Comparison of ENCODE assay signal across 8 cellular contexts in the genomic region with DNA sequence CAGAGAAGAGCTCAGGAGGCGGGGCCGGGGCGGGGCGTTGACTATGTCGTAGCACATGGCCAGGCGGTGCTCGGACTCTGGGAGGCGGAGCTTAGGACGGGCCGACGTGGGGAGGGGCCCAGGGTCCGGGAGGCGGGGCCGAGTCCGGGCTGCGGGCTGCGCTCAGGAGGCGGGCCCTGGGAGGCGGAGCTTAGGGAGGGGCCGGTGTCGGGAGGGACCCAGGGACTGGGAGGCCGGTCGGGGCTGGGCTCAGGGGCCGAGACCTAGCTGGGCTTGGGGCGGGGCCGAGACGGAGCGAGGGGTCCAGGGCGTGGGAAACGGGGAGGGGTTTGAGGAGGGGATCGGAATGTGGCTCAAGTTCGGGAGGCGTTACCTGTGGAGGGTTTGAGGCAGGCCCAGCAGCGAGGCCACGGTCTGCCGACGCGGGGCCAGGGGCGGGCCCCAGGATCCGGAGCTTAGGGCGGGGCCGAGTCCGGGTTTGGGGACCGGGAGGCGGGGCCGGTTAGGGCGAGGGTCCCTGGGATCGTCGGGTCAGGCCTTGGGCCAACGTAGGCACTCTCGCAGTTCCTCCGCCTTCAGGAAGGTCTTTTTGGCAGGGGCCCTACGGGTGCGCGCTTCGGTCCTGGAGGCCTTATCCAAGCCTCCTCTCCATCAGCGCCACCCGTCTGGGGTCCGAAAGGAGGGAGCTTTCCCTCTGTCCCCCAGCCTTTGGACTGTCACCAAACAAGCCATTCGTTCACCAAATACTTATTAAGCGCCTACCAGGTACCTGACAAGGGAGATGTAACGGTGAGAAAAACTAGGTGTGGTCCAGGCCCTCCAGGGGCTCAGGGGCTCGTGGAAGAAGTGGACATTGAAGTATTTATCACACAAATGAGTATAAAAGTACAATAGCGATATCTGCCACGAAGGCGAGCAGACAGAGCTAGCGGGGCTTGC. TPM values are rescaled to one million over a fixed set of nuclear protein-coding genes. Genes with fewer than 3 reads are reported as not detected.
A peak's percentile ranks its signal among the peaks of the same experiment; 100 is the strongest.
DNase-seq lines count a peak whose midpoint lies in the region; ATAC-seq, FAIRE-seq and TF ChIP-seq lines count a peak whose summit lies in the region.
"Not testable (repeated sequence)": the region's sequence is repeated elsewhere in the genome, so short reads cannot be mapped to it uniquely, and the experiment has no call there.

No MANE protein-coding gene starts in this region.

- not testable (repeated sequence) for TF ChIP-seq POLR2A in A549 (IDR thresholded peaks at IDR 0.05; ENCODE audit: low read length)
- peak; percentile 11 for TF ChIP-seq POLR2A in right lobe of liver (IDR thresholded peaks at IDR 0.05)

- peak overlapping the region; percentile 40 to 80 for H3K27ac ChIP-seq in A549
- peak overlapping the region; percentile 28 to 53 (median 36) for H3K27ac ChIP-seq in right lobe of liver

- WGBS in A549 (ENCODE audit: missing lambda C conversion rate) = under 1% methylated on average over 13 of the region's 67 CpGs
- WGBS in right lobe of liver (ENCODE audit: insufficient coverage, low coverage, low lambda C conversion rate, missing lambda C conversion rate) = under 1% methylated on average over 21 of the region's 67 CpGs

- not testable (repeated sequence) for FAIRE-seq in A549 (lab: Jason Lieb, UNC)

- H3K9me3 ChIP-seq in A549, right lobe of liver: not testable (repeated sequence)

- H3K36me3 Mint-ChIP-seq in activated T-cell treated with anti-CD3 and anti-CD28 coated beads, Interleukin-2, amount 50 U/mL, for 72 hours (ENCODE audit: insufficient read depth in 2 of 2); endothelial cell (ENCODE audit: low read depth, unreplicated experiment): not testable (repeated sequence)

- ATAC-seq in A549 = peak; percentile 8 to 86; a peak in 4 of 6 replicates
- ATAC-seq in GM19328 (IDR thresholded peaks at IDR 0.05; ENCODE audit: unreplicated experiment) = peak; percentile 65
- ATAC-seq in activated T-cell treated with anti-CD3 and anti-CD28 coated beads, Interleukin-2, amount 50 U/mL, for 72 hours (replicated peaks in 1 of 2) = peak in 1 of 2 donors; percentile 74
- not testable (repeated sequence) for ATAC-seq in right lobe of liver

- not testable (repeated sequence) for H3K27me3 Mint-ChIP-seq in activated T-cell treated with anti-CD3 and anti-CD28 coated beads, Interleukin-2, amount 50 U/mL, for 72 hours (ENCODE audit: low read depth); endothelial cell (ENCODE audit: unreplicated experiment)

- not testable (repeated sequence) for TF ChIP-seq EP300 in A549 (IDR thresholded peaks at IDR 0.05)

- DNase-seq in A549 (ENCODE audit: low read depth in 1 of 2, low spot score in 1 of 2) (peak in 1 of 2 experiments; percentile 69), HT-29 (ENCODE audit: low spot score) (peak; percentile 28), RKO (ENCODE audit: low spot score) (peak; percentile 38), endothelial cell (ENCODE audit: low spot score) (peak; percentile 93), right lobe of liver (peak; percentile 86 to 90 (median 89))
- peak; percentile 97 to 98 for DNase-seq in activated T-cell treated with anti-CD3 and anti-CD28 coated beads, Interleukin-2, amount 50 U/mL, for 72 hours
- peak; percentile 81 for DNase-seq in stimulated activated CD4-positive, alpha-beta T cell treated with anti-CD3 and anti-CD28 coated beads, Interleukin-15, amount 100 ng/mL, for 24 hours

- not testable (repeated sequence) for H3K9me3 Mint-ChIP-seq in activated T-cell treated with anti-CD3 and anti-CD28 coated beads, Interleukin-2, amount 50 U/mL, for 72 hours; endothelial cell (ENCODE audit: unreplicated experiment)

- peak overlapping the region; percentile 57 for H3K4me3 ChIP-seq in A549
- H3K4me3 ChIP-seq in right lobe of liver = peak overlapping the region; percentile 54 to 66 (median 61)

- peak overlapping the region; percentile 91 to 95 for H3K4me3 Mint-ChIP-seq in activated T-cell treated with anti-CD3 and anti-CD28 coated beads, Interleukin-2, amount 50 U/mL, for 72 hours
- peak overlapping the region; percentile 89 for H3K4me3 Mint-ChIP-seq in endothelial cell (ENCODE audit: unreplicated experiment)

- peak overlapping the region; percentile 78 for H3K4me2 ChIP-seq in A549

- intact Hi-C loops in right lobe of liver (cut with DNase I) = not testable (repeated sequence)

- not testable (repeated sequence) for H3K27me3 ChIP-seq in right lobe of liver

- not testable (repeated sequence) for H3K4me1 ChIP-seq in A549, right lobe of liver

- peaks cover 23% of the 10 kb centered on the region for H3K4me1 Mint-ChIP-seq in activated T-cell treated with anti-CD3 and anti-CD28 coated beads, Interleukin-2, amount 50 U/mL, for 72 hours (ENCODE audit: low read depth)
- not testable (repeated sequence) for H3K4me1 Mint-ChIP-seq in endothelial cell (ENCODE audit: unreplicated experiment)

- TF ChIP-seq RAD21 in A549 (conservative IDR thresholded peaks at IDR 0.05 in 1 of 2, IDR thresholded peaks at IDR 0.05 in 1 of 2) = not testable (repeated sequence)

- not testable (repeated sequence) for TF ChIP-seq CTCF in A549 (IDR thresholded peaks at IDR 0.05); endothelial cell (IDR thresholded peaks at IDR 0.05; ENCODE audit: unreplicated experiment); right lobe of liver (IDR thresholded peaks at IDR 0.05)

- H3K27ac Mint-ChIP-seq in activated T-cell treated with anti-CD3 and anti-CD28 coated beads, Interleukin-2, amount 50 U/mL, for 72 hours = peak overlapping the region; percentile 94
- H3K27ac Mint-ChIP-seq in endothelial cell (ENCODE audit: unreplicated experiment) = not testable (repeated sequence)

- not testable (repeated sequence) for H3K36me3 ChIP-seq in right lobe of liver

- POLR2A ChIA-PET in A549 (lab: Yijun Ruan, JAX) = interaction anchor here (2.0 kb wide), 1 partner anchor 22 kb away, joined by 4 read pairs; no protein-coding TSS in a partner anchor

- CTCF ChIA-PET in A549 (lab: Yijun Ruan, JAX) = not testable (repeated sequence)

RNA-seq across cellular contexts. Expression of a gene that starts 0.9 kb away (rescaled TPM):
- polyA plus RNA-seq in A549 (2011; rRNA removed) (14.8 and 15.5 TPM in 2 replicates), A549 (2017; fragmentation: RNase III; extraction: RNeasy Plus Mini Kit Qiagen cat#74134 plus additional on column Dnase treatment) (22.1 to 24.9 TPM (median 22.6 TPM) in 3 replicates)
- 26.3 and 35.9 TPM in 2 replicates for polyA plus RNA-seq in A549 (2012; cell fraction: cytosol; rRNA removed)
- 35.2 and 51.4 TPM in 2 replicates for polyA plus RNA-seq in A549 (2012; cell fraction: nucleus; rRNA removed)
- 16.2 and 19.1 TPM in 2 replicates for polyA minus RNA-seq in A549 (2011; rRNA and poly(A)+ RNA removed)
- 37.1 and 38.8 TPM in 2 replicates for total RNA-seq in HT-29 (2014; rRNA removed; shearing (Covaris generic))
- 1 to 10 TPM; 5.6 to 8.4 TPM for total RNA-seq in activated T-cell treated with anti-CD3 and anti-CD28 coated beads, Interleukin-2, amount 50 U/mL, for 72 hours
- total RNA-seq in endothelial cell (ENCODE audit: unreplicated experiment) (6.7 TPM), right lobe of liver (10 to 100 TPM in 1 of 6 experiments, 1 to 10 TPM in 5; 6.0 to 10.8 (median 7.4) TPM)

RNA-seq across cellular contexts. Expression of a gene that starts 26.8 kb away (rescaled TPM):
- polyA plus RNA-seq in A549 (2011; rRNA removed) (30.9 and 35.5 TPM in 2 replicates), A549 (2017; fragmentation: RNase III; extraction: RNeasy Plus Mini Kit Qiagen cat#74134 plus additional on column Dnase treatment) (29.6 to 33.4 TPM (median 31.7 TPM) in 3 replicates)
- 31.7 and 37.9 TPM in 2 replicates for polyA plus RNA-seq in A549 (2012; cell fraction: cytosol; rRNA removed)
- 58.0 and 61.6 TPM in 2 replicates for polyA plus RNA-seq in A549 (2012; cell fraction: nucleus; rRNA removed)
- 46.8 and 55.7 TPM in 2 replicates for polyA minus RNA-seq in A549 (2011; rRNA and poly(A)+ RNA removed)
- 48.6 and 53.1 TPM in 2 replicates for total RNA-seq in HT-29 (2014; rRNA removed; shearing (Covaris generic))
- total RNA-seq in activated T-cell treated with anti-CD3 and anti-CD28 coated beads, Interleukin-2, amount 50 U/mL, for 72 hours = 10 to 100 TPM; 15.0 to 16.7 TPM
- total RNA-seq in endothelial cell (ENCODE audit: unreplicated experiment) (21.0 TPM), right lobe of liver (10 to 100 TPM; 16.0 to 28.0 (median 16.9) TPM)

RNA-seq across cellular contexts. Expression of a gene that starts 32.7 kb away (rescaled TPM):
- not detected in 2 replicates for polyA plus RNA-seq in A549 (2011; rRNA removed)
- polyA plus RNA-seq in A549 (2012; cell fraction: cytosol; rRNA removed) = not detected in 2 replicates
- polyA plus RNA-seq in A549 (2012; cell fraction: nucleus; rRNA removed) = not detected in 2 replicates
- not detected in 3 replicates for polyA plus RNA-seq in A549 (2017; fragmentation: RNase III; extraction: RNeasy Plus Mini Kit Qiagen cat#74134 plus additional on column Dnase treatment)
- not detected in 2 replicates for polyA minus RNA-seq in A549 (2011; rRNA and poly(A)+ RNA removed)
- total RNA-seq in HT-29 (2014; rRNA removed; shearing (Covaris generic)) = not detected in 2 replicates
- total RNA-seq in activated T-cell treated with anti-CD3 and anti-CD28 coated beads, Interleukin-2, amount 50 U/mL, for 72 hours = not detected
- total RNA-seq in endothelial cell (ENCODE audit: unreplicated experiment) = not detected
- total RNA-seq in right lobe of liver = not detected
